Comparison of ENCODE assay signal across 1 cellular context in the genomic region with DNA sequence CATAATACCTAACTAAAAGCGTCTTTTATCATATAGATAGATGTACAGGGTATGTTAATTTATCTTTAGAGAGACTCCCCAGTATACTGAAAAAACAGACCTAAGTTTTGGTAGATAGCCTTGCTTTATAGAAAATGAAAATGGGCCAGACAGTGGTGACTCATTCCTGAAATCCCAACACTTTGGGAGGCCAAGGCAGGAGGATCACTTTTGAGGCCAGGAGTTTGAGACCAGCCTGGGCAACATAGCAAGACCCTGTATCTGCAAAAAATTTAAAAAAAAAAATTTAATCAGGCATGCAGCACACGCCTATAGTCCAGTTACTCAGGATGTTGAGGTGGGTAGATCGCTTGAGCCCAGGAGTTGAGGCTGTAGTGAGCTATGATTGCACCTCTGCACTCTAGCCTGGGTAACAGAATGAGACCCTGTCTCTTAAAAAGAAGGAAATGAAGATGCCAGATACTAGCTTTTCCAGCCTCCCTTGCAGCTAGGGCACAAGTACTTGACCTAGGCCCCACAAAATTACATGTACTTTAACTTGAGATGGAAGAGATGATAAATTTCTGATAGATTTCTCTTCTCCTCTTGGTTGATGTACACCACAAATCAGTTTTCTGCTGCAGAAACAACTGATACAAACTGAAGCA.
TF ChIP-seq lines count a peak whose summit lies in the region.

No MANE protein-coding gene starts in this region.

TF ChIP-seq in K562, 482 proteins besides CTCF, POLR2A, EP300 and RAD21 (continued from another document):
- TF ChIP-seq DEAF1 (CRISPR knock-in tag; IDR thresholded peaks at IDR 0.05) (no peak), HIVEP1 (CRISPR knock-in tag; IDR thresholded peaks at IDR 0.05) (no peak), CHD2 (IDR thresholded peaks at IDR 0.05; ENCODE audit: low read depth, low read length) (no peak), ZNF121 (CRISPR knock-in tag; conservative IDR thresholded peaks at IDR 0.05) (peak; percentile 92), ZNF699 (CRISPR knock-in tag; IDR thresholded peaks at IDR 0.05; ENCODE audit: insufficient replicate concordance) (no peak), ZNF408 (CRISPR knock-in tag; IDR thresholded peaks at IDR 0.05; ENCODE audit: low read depth) (no peak), SP2 (IDR thresholded peaks at IDR 0.05; ENCODE audit: extremely low read depth, low read depth, low read length, poor library complexity, severe bottlenecking) (no peak)
